In the genomic region with DNA sequence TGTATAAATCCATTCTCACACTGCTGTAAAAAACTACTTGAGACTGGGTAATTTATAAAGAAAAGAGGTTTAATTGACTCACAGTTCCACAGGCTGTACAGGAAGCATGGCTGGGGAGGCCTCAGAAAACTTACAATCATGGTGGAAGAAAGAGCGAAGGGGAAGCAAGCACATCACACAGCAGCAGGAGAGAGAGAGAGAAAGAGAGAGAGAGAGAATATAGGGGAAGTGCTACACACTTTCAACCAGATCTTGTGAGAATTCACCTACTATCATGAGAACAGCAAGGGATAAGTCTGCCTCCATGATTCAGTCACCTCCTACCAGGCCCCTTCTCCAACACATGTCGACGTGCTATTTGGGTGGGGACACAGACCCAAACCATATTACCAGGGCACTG, we compare ENCODE assay signal across 6 cellular contexts. TPM values are rescaled to one million over a fixed set of nuclear protein-coding genes. Genes with fewer than 3 reads are reported as not detected.
"Had no signal": no experiment of that assay in that cellular context is flagged by ENCODE, and none has a peak within 500 bp of the region (broad histone marks: within the 10 kb centered on the region; RNA-seq: fewer than 3 reads in every experiment).

No MANE protein-coding gene starts in this region.

RNA-seq across cellular contexts. Expression of a gene that starts 9.3 kb away (rescaled TPM):
- total RNA-seq: activated CD8-positive, alpha-beta T cell treated with anti-CD3 and anti-CD28 coated beads for 36 hours; activated naive CD4-positive, alpha-beta T cell treated with anti-CD3 and anti-CD28 coated beads for 36 hours; HepG2; PC-3; SJSA1; T-helper 17 cell had no signal
- polyA plus RNA-seq: HepG2 had no signal
